In the genomic region with DNA sequence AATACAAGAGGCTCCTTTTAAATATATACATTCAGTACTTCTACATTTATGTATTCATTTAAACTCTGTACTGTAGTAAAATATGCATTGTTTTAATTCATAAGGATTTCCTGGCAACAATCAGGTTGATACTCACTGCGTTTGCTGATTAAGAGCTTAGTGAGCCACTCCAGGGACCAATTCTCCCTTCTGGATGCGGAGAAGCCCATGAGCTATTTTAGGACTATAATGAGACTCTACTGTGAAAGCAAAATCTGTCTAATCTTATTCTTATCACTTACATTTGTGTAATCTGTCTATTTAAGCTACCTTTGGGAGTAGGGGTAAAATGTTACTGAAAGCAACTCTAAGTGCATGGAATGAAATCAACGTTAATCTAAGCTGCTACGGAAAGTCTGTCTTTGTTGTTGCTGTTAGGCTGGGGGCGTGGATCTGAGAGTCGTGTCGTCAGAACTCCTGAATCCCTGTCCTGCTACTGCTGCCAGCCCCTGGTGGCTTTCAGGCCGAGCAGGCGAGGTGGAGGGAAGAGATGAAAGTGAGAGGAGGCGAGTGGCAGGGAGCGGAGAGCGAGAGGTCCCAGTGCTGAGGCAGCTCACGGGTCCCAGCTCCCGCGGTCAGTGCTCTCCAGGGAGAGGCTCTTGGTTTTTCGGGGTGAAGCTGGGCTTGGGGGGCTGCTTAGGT, we compare ENCODE assay signal across 16 cellular contexts. TPM values are rescaled to one million over a fixed set of nuclear protein-coding genes. Genes with fewer than 3 reads are reported as not detected.
DNase-seq lines count a peak whose midpoint lies in the region; ATAC-seq and TF ChIP-seq lines count a peak whose summit lies in the region.
"Had no signal": no experiment of that assay in that cellular context is flagged by ENCODE, and none has a peak within 500 bp of the region (broad histone marks: within the 10 kb centered on the region; RNA-seq: fewer than 3 reads in every experiment).

No MANE protein-coding gene starts in this region.

- no peak overlapping the region for H2BK120ac ChIP-seq in mesenchymal stem cell (ENCODE audit: low read depth, low read length)

- H3K4ac ChIP-seq in mesenchymal stem cell (ENCODE audit: low read depth in 1 of 2, low read length in 2 of 2): no peak overlapping the region

- no peaks in the 10 kb centered on the region for H3K27me3 Mint-ChIP-seq in endodermal cell (ENCODE audit: insufficient read depth)

- TF ChIP-seq EP300 in SK-N-SH (IDR thresholded peaks at IDR 0.05; ENCODE audit: borderline replicate concordance in 1 of 2, low read depth in 1 of 2, low read length in 1 of 2) (no peak), tibial nerve (IDR thresholded peaks at IDR 0.05) (no peak)

- no peak overlapping the region for H2BK15ac ChIP-seq in mesenchymal stem cell (ENCODE audit: low read depth, poor library complexity, severe bottlenecking)

- no peak overlapping the region for H3K23ac ChIP-seq in mesenchymal stem cell (ENCODE audit: low read length in 2 of 2)

- no peak overlapping the region for H4K91ac ChIP-seq in mesenchymal stem cell (ENCODE audit: low read length)

- TF ChIP-seq CTCF in SK-N-SH (IDR thresholded peaks at IDR 0.05) (no peak), endodermal cell (conservative IDR thresholded peaks at IDR 0.05) (no peak), tibial nerve (IDR thresholded peaks at IDR 0.05) (no peak), RWPE1 (conservative IDR thresholded peaks at IDR 0.05; ENCODE audit: low read depth) (no peak)

- ATAC-seq in SK-N-SH treated with all-trans-retinoic acid at 6 μM for 48 hours (no peak; the same call in 2 of the 3 replicates), HG03342 (IDR thresholded peaks at IDR 0.05; ENCODE audit: unreplicated experiment) (no peak)

- H3K36me3 Mint-ChIP-seq in endodermal cell (ENCODE audit: low read depth): peaks cover 16% of the 10 kb centered on the region
- H3K36me3 Mint-ChIP-seq: IgD-negative memory B cell had no signal

- peak; percentile 54 for DNase-seq in SK-N-SH
- no peak for DNase-seq in endodermal cell
- no peak for DNase-seq in mesenchymal stem cell
- no peak for DNase-seq in tibial nerve (ENCODE audit: low spot score in 2 of 2)
- DNase-seq in RWPE1 (ENCODE audit: low spot score): no peak
- no peak for DNase-seq in T1000 (lab: John Stamatoyannopoulos, UW)
- DNase-seq: 8988T, activated gamma-delta T cell, NCI-H1092 treated with DMSO at 0.1 percent for 48 hours, pancreas, tibial artery had no signal

- 85% methylated on average over 15 of the region's 16 CpGs for WGBS in SK-N-SH (ENCODE audit: low lambda C conversion rate)
- 86 to 94% methylated on average over 11 to 16 of the region's 16 CpGs for WGBS in endodermal cell (ENCODE audit: insufficient coverage in 1 of 2, insufficient read length in 1 of 2), 2 experiments
- WGBS in mesenchymal stem cell: 90% methylated on average over 15 of the region's 16 CpGs
- WGBS in tibial nerve, 2 donors: 34 to 35% methylated on average over 16 of the region's 16 CpGs

- no peaks in the 10 kb centered on the region for H3K9me2 ChIP-seq in SK-N-SH

- H3K4me3 ChIP-seq in SK-N-SH (ENCODE audit: low read depth in 2 of 2, low read length in 1 of 2) (no peak overlapping the region), endodermal cell (ENCODE audit: low read length) (no peak overlapping the region), mesenchymal stem cell (ENCODE audit: insufficient read depth in 1 of 2, low read depth in 1 of 2, low read length in 2 of 2) (no peak overlapping the region), tibial nerve (peak overlapping the region in 1 of 4 donors; percentile 14)
- H3K4me3 ChIP-seq: ascending aorta, pancreas, SJSA1, tibial artery had no signal

- H3K27ac ChIP-seq in SK-N-SH (ENCODE audit: low read depth in 2 of 2, low read length in 1 of 2) (no peak overlapping the region; a peak in 1 of 4 replicates), endodermal cell (ENCODE audit: low read depth, low read length) (peak overlapping the region; percentile 68), mesenchymal stem cell (ENCODE audit: low read length, poor library complexity, severe bottlenecking) (peak overlapping the region; percentile 53), tibial nerve (peak overlapping the region; percentile 17 to 84 (median 59)), RWPE1 (no peak overlapping the region)
- H3K27ac ChIP-seq: SJSA1 had no signal

- no peak overlapping the region for H3K4me3 Mint-ChIP-seq in endodermal cell
- H3K4me3 Mint-ChIP-seq: IgD-negative memory B cell had no signal

- CTCF ChIA-PET in SK-N-SH (lab: Yijun Ruan, JAX) (interaction anchor here (0.7 kb wide), 1 partner anchor 12 kb away, joined by 3 read pairs; no protein-coding TSS in a partner anchor), RWPE1 (lab: Yijun Ruan, JAX) (interaction anchor here (0.5 to 0.7 kb wide), 4 partner anchors 145 to 1205 kb away, joined by 3 read pairs; no protein-coding TSS in a partner anchor)

- no peak overlapping the region for H2BK5ac ChIP-seq in mesenchymal stem cell (ENCODE audit: low read depth, low read length, poor library complexity, severe bottlenecking)

- no peaks in the 10 kb centered on the region for H3K27me3 ChIP-seq in SK-N-SH (ENCODE audit: insufficient read depth)
- no peaks in the 10 kb centered on the region for H3K27me3 ChIP-seq in endodermal cell (ENCODE audit: control insufficient read depth, insufficient read depth, low read length, poor library complexity, severe bottlenecking)
- no peaks in the 10 kb centered on the region for H3K27me3 ChIP-seq in mesenchymal stem cell (ENCODE audit: control insufficient read depth in 1 of 2, insufficient read depth in 1 of 2, low read length in 2 of 2)
- no peaks in the 10 kb centered on the region for H3K27me3 ChIP-seq in tibial nerve
- H3K27me3 ChIP-seq: ascending aorta, pancreas, SJSA1, tibial artery had no signal

- H3K79me2 ChIP-seq in SK-N-SH (ENCODE audit: insufficient read depth): no peaks in the 10 kb centered on the region

- H3K9ac ChIP-seq in SK-N-SH (no peak overlapping the region), endodermal cell (ENCODE audit: extremely low read depth, low read length, poor library complexity, severe bottlenecking) (no peak overlapping the region), mesenchymal stem cell (ENCODE audit: low read length) (no peak overlapping the region)

- no peak for TF ChIP-seq POLR2A in tibial nerve (IDR thresholded peaks at IDR 0.05)

- H3K9me3 ChIP-seq in SK-N-SH (no peaks in the 10 kb centered on the region), endodermal cell (ENCODE audit: control insufficient read depth, low read length) (no peaks in the 10 kb centered on the region), mesenchymal stem cell (ENCODE audit: control insufficient read depth, low read length) (no peaks in the 10 kb centered on the region), tibial nerve (peaks cover 0 to 3% (median 0%) of the 10 kb centered on the region in 4 donors)
- H3K9me3 ChIP-seq: ascending aorta, pancreas, SJSA1, tibial artery had no signal

- peaks cover 13% of the 10 kb centered on the region for H3K4me1 Mint-ChIP-seq in endodermal cell

- H3F3A ChIP-seq in SK-N-SH (replicated peaks; ENCODE audit: insufficient read depth): no peaks in the 10 kb centered on the region

- no peak overlapping the region for H2AK5ac ChIP-seq in mesenchymal stem cell (ENCODE audit: low read length, severe bottlenecking)

- POLR2A ChIA-PET in SK-N-SH (lab: Yijun Ruan, JAX) (interaction anchor here (1.2 kb wide), 1 partner anchor 325 kb away, joined by 3 read pairs; no protein-coding TSS in a partner anchor), RWPE1 (lab: Yijun Ruan, JAX; ENCODE audit: low non-redundant PET) (interaction anchor here (0.5 kb wide), 1 partner anchor 208 kb away, joined by 3 read pairs; no protein-coding TSS in a partner anchor)

- peaks cover 1% of the 10 kb centered on the region for H3K9me3 Mint-ChIP-seq in endodermal cell

- H2AFZ ChIP-seq in SK-N-SH (ENCODE audit: low read depth): no peak overlapping the region
- H2AFZ ChIP-seq in mesenchymal stem cell (ENCODE audit: low read depth, low read length): no peak overlapping the region

- no peak overlapping the region for H4K8ac ChIP-seq in mesenchymal stem cell (ENCODE audit: low read length)

- H4K20me1 ChIP-seq in SK-N-SH (ENCODE audit: insufficient read depth): no peaks in the 10 kb centered on the region

- H3K4me2 ChIP-seq in SK-N-SH: no peak overlapping the region
- H3K4me2 ChIP-seq in mesenchymal stem cell (ENCODE audit: low read length, poor library complexity, severe bottlenecking): peak overlapping the region; percentile 70

- TF ChIP-seq RAD21 in SK-N-SH (IDR thresholded peaks at IDR 0.05; ENCODE audit: low read length): no peak

- no peak overlapping the region for H3K14ac ChIP-seq in mesenchymal stem cell (ENCODE audit: low read length in 2 of 2)

- no peak overlapping the region for H2BK12ac ChIP-seq in mesenchymal stem cell (ENCODE audit: low read length in 2 of 2)

- H3K4me1 ChIP-seq in SK-N-SH (ENCODE audit: control insufficient read depth in 1 of 2, insufficient read depth in 2 of 2, low read depth in 1 of 2, low read length in 1 of 2) (peaks cover 0 to 10% of the 10 kb centered on the region in 2 experiments; a peak in 2 of 4 replicates), endodermal cell (ENCODE audit: control insufficient read depth, insufficient read depth, low read length) (peaks cover 7% of the 10 kb centered on the region), mesenchymal stem cell (ENCODE audit: control insufficient read depth, insufficient read depth, low read depth, low read length) (peaks cover 14% of the 10 kb centered on the region), tibial nerve (peaks cover 0 to 19% (median 13%) of the 10 kb centered on the region in 4 donors)
- H3K4me1 ChIP-seq: SJSA1 had no signal

- H3K27ac Mint-ChIP-seq in endodermal cell: peak overlapping the region; percentile 32

- H3K79me1 ChIP-seq in mesenchymal stem cell (replicated peaks; ENCODE audit: low read length, poor library complexity, severe bottlenecking): peaks cover 1% of the 10 kb centered on the region

- H3K36me3 ChIP-seq in SK-N-SH (replicated peaks in 1 of 2; ENCODE audit: control insufficient read depth in 1 of 2, insufficient read depth in 2 of 2, low read length in 1 of 2) (peaks cover 15 to 36% of the 10 kb centered on the region in 2 experiments), endodermal cell (ENCODE audit: control insufficient read depth, insufficient read depth, low read length) (no peaks in the 10 kb centered on the region), mesenchymal stem cell (ENCODE audit: control insufficient read depth in 1 of 2, insufficient read depth in 2 of 2, low read depth in 1 of 2, low read length in 2 of 2) (peaks cover 6 to 49% of the 10 kb centered on the region in 2 experiments), tibial nerve (peaks cover 0 to 17% (median 0%) of the 10 kb centered on the region in 3 donors)

- no peak overlapping the region for H3K18ac ChIP-seq in mesenchymal stem cell (ENCODE audit: low read depth in 1 of 2, low read length in 2 of 2)

RNA-seq across cellular contexts. Expression of a gene that starts 53.7 kb away (rescaled TPM):
- 11.8 and 12.1 TPM in 2 replicates for polyA plus RNA-seq in SK-N-SH (2012; rRNA removed)
- 6.6 and 8.3 TPM in 2 replicates for polyA plus RNA-seq in SK-N-SH (2012; cell fraction: cytosol; rRNA removed)
- 34.6 and 42.3 TPM in 2 replicates for polyA plus RNA-seq in SK-N-SH (2012; cell fraction: nucleus; rRNA removed)
- total RNA-seq in endodermal cell (10 to 100 TPM in 1 of 2 donors, 1 to 10 TPM in 1; 6.6 to 14.9 TPM), tibial nerve (10 to 100 TPM; 39.9 to 60.7 (median 55.5) TPM)
- polyA plus RNA-seq in endodermal cell (2013, experiment 1 of 2): 13.1 TPM
- polyA plus RNA-seq in endodermal cell (2013, experiment 2 of 2): 10.1 TPM
- 1.9 TPM for polyA plus RNA-seq in mesenchymal stem cell (2013, experiment 1 of 2)
- polyA plus RNA-seq in mesenchymal stem cell (2013, experiment 2 of 2): 1.8 TPM

Comparison
In these comparisons a context has a peak if more than half of its experiments do, and no peak if none do; other contexts are left out.
1. H3K27ac ChIP-seq: peak in endodermal cell (single experiment), mesenchymal stem cell (single experiment) and tibial nerve (4 of 4); none in SK-N-SH (0 of 2) and RWPE1 (single experiment).